Comparison of ENCODE assay signal across 8 cellular contexts in genomic region chr13:33817843-33818661, GRCh38. TPM values are rescaled to one million over a fixed set of nuclear protein-coding genes. Genes with fewer than 3 reads are reported as not detected.
DNase-seq lines count a peak whose midpoint lies in the region; ATAC-seq, FAIRE-seq and TF ChIP-seq lines count a peak whose summit lies in the region.

Gene RFC3, plus strand, starts transcription at chr13:33818149. Its CDS starts 30 bp downstream, at chr13:33818179.

- peak; percentile 94 to 97 for DNase-seq in NCI-H1930 (lab: John Stamatoyannopoulos, UW)
- DNase-seq in T-helper 2 cell treated with Interferon-gamma antibody and Interleukin-4, amounts not matched to agents 5 μg/mL and 100 μg/mL, for 36 hours (ENCODE audit: low spot score): peak; percentile 91
- DNase-seq in astrocyte (ENCODE audit: low read depth): peak; percentile 90
- peak; percentile 96 to 98 (median 98) for DNase-seq in right cardiac atrium
- peak; percentile 91 for DNase-seq in putamen (ENCODE audit: low spot score)
- peak; percentile 96 to 98 for DNase-seq in aorta

- H4K20me1 ChIP-seq in astrocyte (ENCODE audit: insufficient read depth, low read length): no peaks in the 10 kb centered on the region

- ATAC-seq in GM18499 (IDR thresholded peaks at IDR 0.05; ENCODE audit: insufficient read depth, unreplicated experiment) (peak; percentile 76), HG02943 (IDR thresholded peaks at IDR 0.05; ENCODE audit: low read depth, unreplicated experiment) (peak; percentile 96), right cardiac atrium (peak; percentile 96 to 98), aorta (ENCODE audit: low FRiP score) (peak; percentile 95)

- peak within 1 kb of the TSS; percentile 92 for H3K9ac ChIP-seq in astrocyte (ENCODE audit: low read length)

- peak within 1 kb of the TSS; percentile 100 for H3K4me3 Mint-ChIP-seq in T-helper 2 cell treated with Interferon-gamma antibody and Interleukin-4, amounts not matched to agents 5 μg/mL and 100 μg/mL, for 36 hours
- H3K4me3 Mint-ChIP-seq in astrocyte (ENCODE audit: unreplicated experiment): peak within 1 kb of the TSS; percentile 91

- peaks cover 8% of the 10 kb centered on the region for H3K27me3 Mint-ChIP-seq in T-helper 2 cell treated with Interferon-gamma antibody and Interleukin-4, amounts not matched to agents 5 μg/mL and 100 μg/mL, for 36 hours (ENCODE audit: low read depth)
- H3K27me3 Mint-ChIP-seq in astrocyte (ENCODE audit: low read depth, unreplicated experiment): no peaks in the 10 kb centered on the region

- H3K36me3 ChIP-seq in astrocyte (ENCODE audit: insufficient read depth, low read length) (peaks cover 5% of the 10 kb centered on the region), aorta (ENCODE audit: control insufficient read depth in 1 of 2, insufficient read depth in 2 of 2, low read length in 1 of 2) (no peaks in the 10 kb centered on the region)

- peak within 1 kb of the TSS; percentile 88 for H2AFZ ChIP-seq in astrocyte (ENCODE audit: low read depth, low read length)

- WGBS in right cardiac atrium: under 1% methylated on average over 52 of the region's 52 CpGs
- 0 to 1% methylated on average over 52 of the region's 52 CpGs for WGBS in aorta, 2 donors

- H3K4me2 ChIP-seq in astrocyte (ENCODE audit: low read length): peak within 1 kb of the TSS; percentile 92

- H3K79me2 ChIP-seq in astrocyte (ENCODE audit: insufficient read depth, low read length): peaks cover 33% of the 10 kb centered on the region

- peak; percentile 17 for FAIRE-seq in astrocyte (lab: Jason Lieb, UNC)

- peaks cover 31% of the 10 kb centered on the region for H3K4me1 Mint-ChIP-seq in T-helper 2 cell treated with Interferon-gamma antibody and Interleukin-4, amounts not matched to agents 5 μg/mL and 100 μg/mL, for 36 hours (ENCODE audit: low read depth)
- no peaks in the 10 kb centered on the region for H3K4me1 Mint-ChIP-seq in astrocyte (ENCODE audit: low read depth, unreplicated experiment)

- H3K9me3 ChIP-seq in astrocyte (ENCODE audit: insufficient read depth, low read depth, low read length) (no peaks in the 10 kb centered on the region), right cardiac atrium (ENCODE audit: control insufficient read depth, low read length) (no peaks in the 10 kb centered on the region), aorta (ENCODE audit: control insufficient read depth, low read length) (no peaks in the 10 kb centered on the region)

- peaks cover 17% of the 10 kb centered on the region for H3K36me3 Mint-ChIP-seq in T-helper 2 cell treated with Interferon-gamma antibody and Interleukin-4, amounts not matched to agents 5 μg/mL and 100 μg/mL, for 36 hours (ENCODE audit: low read depth)
- no peaks in the 10 kb centered on the region for H3K36me3 Mint-ChIP-seq in astrocyte (ENCODE audit: low read depth, unreplicated experiment)

- peak within 1 kb of the TSS; percentile 93 for H3K27ac Mint-ChIP-seq in T-helper 2 cell treated with Interferon-gamma antibody and Interleukin-4, amounts not matched to agents 5 μg/mL and 100 μg/mL, for 36 hours
- H3K27ac Mint-ChIP-seq in astrocyte (ENCODE audit: unreplicated experiment): peak within 1 kb of the TSS; percentile 95

- H3K27ac ChIP-seq in astrocyte (ENCODE audit: low read depth, low read length) (peak within 1 kb of the TSS; percentile 78), right cardiac atrium (ENCODE audit: low read length) (no peak within 1 kb of the TSS), aorta (ENCODE audit: low read depth in 1 of 2, low read length in 2 of 2) (no peak within 1 kb of the TSS)

- no peaks in the 10 kb centered on the region for H3K4me1 ChIP-seq in astrocyte (ENCODE audit: insufficient read depth, low read length)
- no peaks in the 10 kb centered on the region for H3K4me1 ChIP-seq in right cardiac atrium (ENCODE audit: control insufficient read depth, insufficient read depth, low read length)
- H3K4me1 ChIP-seq in aorta (ENCODE audit: control insufficient read depth in 1 of 2, insufficient read depth in 2 of 2, low read length in 2 of 2): no peaks in the 10 kb centered on the region

- no peaks in the 10 kb centered on the region for H3K27me3 ChIP-seq in astrocyte (ENCODE audit: insufficient read depth, low read length)
- H3K27me3 ChIP-seq in right cardiac atrium (ENCODE audit: control insufficient read depth, insufficient read depth): no peaks in the 10 kb centered on the region
- no peaks in the 10 kb centered on the region for H3K27me3 ChIP-seq in aorta (ENCODE audit: control insufficient read depth in 1 of 2, insufficient read depth in 2 of 2, low read length in 1 of 2)

- TF ChIP-seq CTCF in astrocyte (IDR thresholded peaks at IDR 0.05; ENCODE audit: insufficient read depth, low read depth, low read length): no peak

- H3K4me3 ChIP-seq in astrocyte (ENCODE audit: insufficient read depth, low read depth, low read length): peak within 1 kb of the TSS; percentile 98
- peak within 1 kb of the TSS; percentile 67 for H3K4me3 ChIP-seq in right cardiac atrium (ENCODE audit: low read length)
- H3K4me3 ChIP-seq in aorta (ENCODE audit: low read length in 2 of 2): peak within 1 kb of the TSS; percentile 71 to 91

- no peaks in the 10 kb centered on the region for H3K9me3 Mint-ChIP-seq in T-helper 2 cell treated with Interferon-gamma antibody and Interleukin-4, amounts not matched to agents 5 μg/mL and 100 μg/mL, for 36 hours
- H3K9me3 Mint-ChIP-seq in astrocyte (ENCODE audit: unreplicated experiment): no peaks in the 10 kb centered on the region

- intact Hi-C loops in right cardiac atrium (cut with DNase I): no loop called here
- intact Hi-C loops in aorta (cut with DNase I): no loop called here

RNA-seq across cellular contexts. Expression of gene RFC3, which starts in this region (rescaled TPM):
- total RNA-seq in astrocyte (5.4 and 8.2 TPM in 2 replicates), right cardiac atrium (1 to 10 TPM; 3.4 to 6.6 (median 5.3) TPM), aorta (1 to 10 TPM; 5.7 to 8.3 TPM)
- polyA plus RNA-seq in right cardiac atrium (3.9 TPM), aorta (1 to 10 TPM; 4.4 to 4.9 TPM)
